ENCODE assay signal across 14 cellular contexts in genomic region chr17:62963296-62963695, GRCh38. TPM values are rescaled to one million over a fixed set of nuclear protein-coding genes. Genes with fewer than 3 reads are reported as not detected.
DNase-seq lines count a peak whose midpoint lies in the region; ATAC-seq, FAIRE-seq and TF ChIP-seq lines count a peak whose summit lies in the region.
"Had no signal": no experiment of that assay in that cellular context is flagged by ENCODE, and none has a peak within 500 bp of the region (broad histone marks: within the 10 kb centered on the region; RNA-seq: fewer than 3 reads in every experiment).

No MANE protein-coding gene starts in this region.

- no peaks in the 10 kb centered on the region for H3K9me3 Mint-ChIP-seq in effector memory CD8-positive, alpha-beta T cell
- H3K9me3 Mint-ChIP-seq: activated naive CD4-positive, alpha-beta T cell treated with anti-CD3 and anti-CD28 coated beads, Interleukin-2, amount 10 ng/mL, durations not matched to agents 7 days and 5 days; naive B cell had no signal

- no peak for FAIRE-seq in endothelial cell of umbilical vein (lab: Jason Lieb, UNC)

- CTCF ChIA-PET in endothelial cell of umbilical vein (lab: Charles Lee): no interaction called here

- H4K12ac ChIP-seq in trophoblast cell (ENCODE audit: low read depth, low read length): no peak overlapping the region

- H3K4ac ChIP-seq in trophoblast cell (ENCODE audit: low read depth, low read length): no peak overlapping the region

- dilution Hi-C loops in endothelial cell of umbilical vein (cut with MboI; ENCODE audit: extremely low pct_ligation_motif_present, low sequenced_read_pairs): no loop called here

- intact Hi-C loops in endothelial cell of umbilical vein (cut with micrococcal nuclease): no loop called here
- intact Hi-C loops in right lobe of liver (cut with DNase I): no loop called here

- no peaks in the 10 kb centered on the region for H3K9me1 ChIP-seq in endothelial cell of umbilical vein (replicated peaks; ENCODE audit: control insufficient read depth, extremely low read depth, insufficient read depth, low read length)

- no peak overlapping the region for H3K9ac ChIP-seq in endothelial cell of umbilical vein (replicated peaks; ENCODE audit: extremely low read depth, insufficient read depth, low read length)
- no peak overlapping the region for H3K9ac ChIP-seq in trophoblast cell (ENCODE audit: low read length)

- no peak overlapping the region for H3K23ac ChIP-seq in trophoblast cell (ENCODE audit: low read length)

- H3K27ac ChIP-seq in endothelial cell of umbilical vein (ENCODE audit: insufficient read depth, low read depth, low read length) (no peak overlapping the region), trophoblast cell (ENCODE audit: low read depth, low read length) (no peak overlapping the region), right lobe of liver (no peak overlapping the region)
- H3K27ac ChIP-seq: esophagus muscularis mucosa had no signal

- H3K36me3 Mint-ChIP-seq in effector memory CD8-positive, alpha-beta T cell (ENCODE audit: insufficient read depth): peaks cover 7% of the 10 kb centered on the region
- H3K36me3 Mint-ChIP-seq: activated naive CD4-positive, alpha-beta T cell treated with anti-CD3 and anti-CD28 coated beads, Interleukin-2, amount 10 ng/mL, durations not matched to agents 7 days and 5 days; naive B cell had no signal

- no peak for ATAC-seq in effector memory CD8-positive, alpha-beta T cell (replicated peaks)
- ATAC-seq in right lobe of liver: no peak

- no peaks in the 10 kb centered on the region for H3K9me3 ChIP-seq in endothelial cell of umbilical vein (replicated peaks; ENCODE audit: control insufficient read depth, insufficient read depth, low read length)
- no peaks in the 10 kb centered on the region for H3K9me3 ChIP-seq in trophoblast cell (ENCODE audit: insufficient read depth, low read depth, low read length)
- H3K9me3 ChIP-seq in right lobe of liver: no peaks in the 10 kb centered on the region

- H3K4me3 ChIP-seq in endothelial cell of umbilical vein (replicated peaks in 1 of 3; ENCODE audit: insufficient read depth in 1 of 3, low read depth in 1 of 3, low read length in 3 of 3) (no peak overlapping the region), trophoblast cell (ENCODE audit: low read depth, low read length) (no peak overlapping the region), right lobe of liver (no peak overlapping the region)
- H3K4me3 ChIP-seq: esophagus muscularis mucosa had no signal

- H2BK120ac ChIP-seq in trophoblast cell (ENCODE audit: insufficient read depth, low read length, poor library complexity): no peak overlapping the region

- no peak overlapping the region for H3K4me3 Mint-ChIP-seq in effector memory CD8-positive, alpha-beta T cell
- H3K4me3 Mint-ChIP-seq: activated naive CD4-positive, alpha-beta T cell treated with anti-CD3 and anti-CD28 coated beads, Interleukin-2, amount 10 ng/mL, durations not matched to agents 7 days and 5 days had no signal

- H2BK5ac ChIP-seq in trophoblast cell (ENCODE audit: low read depth, low read length, poor library complexity): no peak overlapping the region

- H3K79me2 ChIP-seq in endothelial cell of umbilical vein (ENCODE audit: control insufficient read depth, insufficient read depth, low read length) (no peaks in the 10 kb centered on the region), trophoblast cell (ENCODE audit: control insufficient read depth, insufficient read depth, low read length, poor library complexity) (peaks cover 10% of the 10 kb centered on the region)

- TF ChIP-seq POLR2A in endothelial cell of umbilical vein (IDR thresholded peaks at IDR 0.05; ENCODE audit: low read depth, low read length) (no peak), right lobe of liver (IDR thresholded peaks at IDR 0.05) (no peak)

- H2AK5ac ChIP-seq in trophoblast cell (ENCODE audit: low read length): no peak overlapping the region

- H3K27me3 ChIP-seq in endothelial cell of umbilical vein (ENCODE audit: control insufficient read depth in 2 of 2, insufficient read depth in 2 of 2, low read length in 2 of 2) (peaks cover 0 to 8% of the 10 kb centered on the region in 2 experiments), trophoblast cell (ENCODE audit: insufficient read depth, low read length) (no peaks in the 10 kb centered on the region), right lobe of liver (no peaks in the 10 kb centered on the region)
- H3K27me3 ChIP-seq: esophagus muscularis mucosa had no signal

- no peak overlapping the region for H3K4me2 ChIP-seq in endothelial cell of umbilical vein (ENCODE audit: insufficient read depth, low read length)
- H3K4me2 ChIP-seq in trophoblast cell (ENCODE audit: low read length): no peak overlapping the region

- peaks cover 16% of the 10 kb centered on the region for H3K79me1 ChIP-seq in trophoblast cell (ENCODE audit: low read length)

- no peak overlapping the region for H2BK12ac ChIP-seq in trophoblast cell (ENCODE audit: low read length)

- H3K14ac ChIP-seq in trophoblast cell (ENCODE audit: low read length): no peak overlapping the region

- peaks cover 19 to 22% of the 10 kb centered on the region in 2 donors for H3K4me1 Mint-ChIP-seq in effector memory CD8-positive, alpha-beta T cell (ENCODE audit: low read depth in 2 of 2)

- H3K4me1 ChIP-seq in endothelial cell of umbilical vein (ENCODE audit: control insufficient read depth, extremely low read depth, insufficient read depth, low read length) (peaks cover 15% of the 10 kb centered on the region), trophoblast cell (ENCODE audit: control insufficient read depth in 1 of 2, insufficient read depth in 2 of 2, low read length in 2 of 2) (peaks cover 0 to 6% of the 10 kb centered on the region in 2 experiments), right lobe of liver (peaks cover 0 to 8% (median 4%) of the 10 kb centered on the region in 4 donors)

- H3K36me3 ChIP-seq in endothelial cell of umbilical vein (ENCODE audit: control insufficient read depth in 2 of 2, extremely low read depth in 1 of 2, insufficient read depth in 2 of 2, low read length in 2 of 2) (no peaks in the 10 kb centered on the region), trophoblast cell (ENCODE audit: control insufficient read depth in 1 of 2, insufficient read depth in 2 of 2, low read length in 2 of 2) (no peaks in the 10 kb centered on the region), right lobe of liver (no peaks in the 10 kb centered on the region)
- H3K36me3 ChIP-seq: esophagus muscularis mucosa had no signal

- H4K91ac ChIP-seq in trophoblast cell (ENCODE audit: low read depth, low read length): no peak overlapping the region

- peaks cover 0 to 2% of the 10 kb centered on the region in 2 donors for H3K27me3 Mint-ChIP-seq in effector memory CD8-positive, alpha-beta T cell

- no peaks in the 10 kb centered on the region for H4K20me1 ChIP-seq in endothelial cell of umbilical vein (replicated peaks; ENCODE audit: control insufficient read depth, extremely low read depth, insufficient read depth, low read length)

- no peak overlapping the region for H3K18ac ChIP-seq in trophoblast cell (ENCODE audit: low read length)

- H4K8ac ChIP-seq in trophoblast cell (ENCODE audit: low read depth, low read length): no peak overlapping the region

- POLR2A ChIA-PET in endothelial cell of umbilical vein (lab: Charles Lee): interaction anchor here (0.6 kb wide), 1 partner anchor 247 kb away, joined by 5 read pairs; no protein-coding TSS in a partner anchor

- TF ChIP-seq CTCF in endothelial cell of umbilical vein (IDR thresholded peaks at IDR 0.05; ENCODE audit: extremely low read depth in 1 of 2, insufficient read depth in 1 of 2, low read depth in 1 of 2, low read length in 2 of 2) (no peak), right lobe of liver (IDR thresholded peaks at IDR 0.05) (no peak)

- BruUV-seq in endothelial cell of umbilical vein (replicated peaks; lab: Mats Ljungman, UMichigan): no TSS peak

- no peak overlapping the region for H3K27ac Mint-ChIP-seq in effector memory CD8-positive, alpha-beta T cell
- H3K27ac Mint-ChIP-seq: activated naive CD4-positive, alpha-beta T cell treated with anti-CD3 and anti-CD28 coated beads, Interleukin-2, amount 10 ng/mL, durations not matched to agents 7 days and 5 days had no signal

- no CpG with 5 or more reads among the region's 3 CpGs for whole genome bisulfite sequencing in trophoblast cell (ENCODE audit: extremely low coverage, insufficient coverage, insufficient read length)
- 47% methylated on average over 3 of the region's 3 CpGs for WGBS in right lobe of liver (ENCODE audit: insufficient coverage, low coverage, low lambda C conversion rate, missing lambda C conversion rate)

- DNase-seq in GM03348 (ENCODE audit: low spot score) (peak; percentile 66), NCI-H460 (ENCODE audit: extremely low read depth, low read depth) (peak; percentile 18), endothelial cell of umbilical vein (ENCODE audit: low read depth, low spot score) (peak; percentile 18), trophoblast cell (peak; percentile 66 to 79), superior temporal gyrus (ENCODE audit: extremely low spot score) (no peak), pons (ENCODE audit: low spot score) (no peak), right lobe of liver (no peak)
- DNase-seq in effector memory CD8-positive, alpha-beta T cell: no peak
- DNase-seq: activated CD8-positive, alpha-beta memory T cell treated with anti-CD3 and anti-CD28 coated beads for 24 hours; activated naive CD4-positive, alpha-beta T cell treated with anti-CD3 and anti-CD28 coated beads, Interleukin-2, amount 10 ng/mL, durations not matched to agents 7 days and 5 days; MM.1S; naive B cell; NCI-H2107 had no signal

- H2AFZ ChIP-seq in endothelial cell of umbilical vein (ENCODE audit: low read depth, low read length): no peak overlapping the region
- H2AFZ ChIP-seq in trophoblast cell (ENCODE audit: insufficient read depth, low read length, poor library complexity): no peak overlapping the region

TF ChIP-seq in endothelial cell of umbilical vein, 7 proteins besides CTCF, POLR2A, EP300 and RAD21 (continues in another document):
- TF ChIP-seq JUN (IDR thresholded peaks at IDR 0.05; ENCODE audit: borderline replicate concordance, insufficient read depth, insufficient read length, low read depth) (peak; percentile 17), POLR2AphosphoS5 (IDR thresholded peaks at IDR 0.05; ENCODE audit: insufficient read depth, low read depth, low read length) (no peak)

RNA-seq across cellular contexts. Expression of gene TANC2, which starts 2.7 kb away (rescaled TPM):
- total RNA-seq in NCI-H460 (2014; rRNA removed; shearing (Covaris generic)): 7.0 and 8.2 TPM in 2 replicates
- 0.19 and 0.68 TPM in 2 replicates for polyA plus RNA-seq in NCI-H460 (2014; cell fraction: nucleus; rRNA removed)
- 23.0 and 30.8 TPM in 2 replicates for total RNA-seq in endothelial cell of umbilical vein
- 7.4 and 7.9 TPM in 2 replicates for polyA plus RNA-seq in endothelial cell of umbilical vein
- 3.4 and 4.7 TPM in 2 replicates for polyA plus RNA-seq in endothelial cell of umbilical vein (2011; cell fraction: cytosol; rRNA removed)
- 23.3 and 25.7 TPM in 2 replicates for polyA plus RNA-seq in endothelial cell of umbilical vein (2011; cell fraction: nucleus; rRNA removed)
- 8.7 and 9.0 TPM in 2 replicates for polyA plus RNA-seq in endothelial cell of umbilical vein (2012)
- polyA minus RNA-seq in endothelial cell of umbilical vein: 99.8 and 144 TPM in 2 replicates
- polyA minus RNA-seq in endothelial cell of umbilical vein (2011; cell fraction: cytosol; rRNA and poly(A)+ RNA removed): 80.1 TPM
- polyA minus RNA-seq in endothelial cell of umbilical vein (2011; cell fraction: nucleus; rRNA and poly(A)+ RNA removed): 134 and 208 TPM in 2 replicates
- 81.0 and 87.7 TPM in 2 replicates for polyA plus RNA-seq in trophoblast cell (2013)
- total RNA-seq in right lobe of liver: 10 to 100 TPM in 1 of 6 experiments, 1 to 10 TPM in 5; 3.1 to 10.3 (median 5.2) TPM

Comparison
In these comparisons a context has a peak if more than half of its experiments do, and no peak if none do; other contexts are left out.
1. DNase-seq: peak in GM03348 (single experiment), NCI-H460 (single experiment), endothelial cell of umbilical vein (single experiment) and trophoblast cell (2 of 2); none in superior temporal gyrus (single experiment), effector memory CD8-positive, alpha-beta T cell (0 of 3), pons (single experiment) and right lobe of liver (0 of 3).